ENCODE assay signal across 14 cellular contexts in genomic region chr12:120258323-120258896, GRCh38. TPM values are rescaled to one million over a fixed set of nuclear protein-coding genes. Genes with fewer than 3 reads are reported as not detected.
DNase-seq lines count a peak whose midpoint lies in the region; ATAC-seq and TF ChIP-seq lines count a peak whose summit lies in the region.
"Had no signal": no experiment of that assay in that cellular context is flagged by ENCODE, and none has a peak within 500 bp of the region (broad histone marks: within the 10 kb centered on the region; RNA-seq: fewer than 3 reads in every experiment).

No MANE protein-coding gene starts in this region.

- H3K27ac Mint-ChIP-seq in activated naive CD8-positive, alpha-beta T cell, result peak overlapping the region; percentile 67
- no peak overlapping the region for H3K27ac Mint-ChIP-seq in activated naive CD8-positive, alpha-beta T cell treated with anti-CD3 and anti-CD28 coated beads, Interleukin-2, amount 50 U/mL, for 24 hours
- peak overlapping the region; percentile 76 to 97 (median 88) for H3K27ac Mint-ChIP-seq in naive thymus-derived CD4-positive, alpha-beta T cell
- H3K27ac Mint-ChIP-seq in type B pancreatic cell, result peak overlapping the region; percentile 26
- H3K27ac Mint-ChIP-seq: activated T-helper 2 cell treated with anti-CD3 and anti-CD28 coated beads, Interferon-gamma antibody, Interleukin-2, Interleukin-4, amounts not matched to agents 10 μg/mL and 5 μg/mL and 100 μg/mL, durations not matched to agents 14 hours and 24 hours and 36 hours; memory B cell had no signal

- no peaks in the 10 kb centered on the region for H3K9me3 ChIP-seq in breast epithelium
- no peaks in the 10 kb centered on the region for H3K9me3 ChIP-seq in naive thymus-derived CD4-positive, alpha-beta T cell (ENCODE audit: control insufficient read depth in 2 of 3, low read length in 3 of 3)
- H3K9me3 ChIP-seq: Peyer's patch had no signal

- H3K9me3 Mint-ChIP-seq in activated naive CD8-positive, alpha-beta T cell (ENCODE audit: low read depth), result no peaks in the 10 kb centered on the region
- no peaks in the 10 kb centered on the region for H3K9me3 Mint-ChIP-seq in activated naive CD8-positive, alpha-beta T cell treated with anti-CD3 and anti-CD28 coated beads, Interleukin-2, amount 50 U/mL, for 24 hours
- no peaks in the 10 kb centered on the region for H3K9me3 Mint-ChIP-seq in naive thymus-derived CD4-positive, alpha-beta T cell
- no peaks in the 10 kb centered on the region for H3K9me3 Mint-ChIP-seq in type B pancreatic cell
- H3K9me3 Mint-ChIP-seq: activated T-helper 2 cell treated with anti-CD3 and anti-CD28 coated beads, Interferon-gamma antibody, Interleukin-2, Interleukin-4, amounts not matched to agents 10 μg/mL and 5 μg/mL and 100 μg/mL, durations not matched to agents 14 hours and 24 hours and 36 hours; memory B cell had no signal

- no peak overlapping the region for H3K4me3 ChIP-seq in breast epithelium
- H3K4me3 ChIP-seq in naive thymus-derived CD4-positive, alpha-beta T cell (ENCODE audit: low read length), result no peak overlapping the region
- H3K4me3 ChIP-seq: Peyer's patch had no signal

- no peak for DNase-seq in activated naive CD8-positive, alpha-beta T cell treated with anti-CD3 and anti-CD28 coated beads, Interleukin-2, amount 50 U/mL, for 24 hours
- DNase-seq in breast epithelium (ENCODE audit: low spot score in 2 of 2) (no peak), type B pancreatic cell (ENCODE audit: extremely low spot score, unreplicated experiment) (no peak), NCI-H1105 (lab: John Stamatoyannopoulos, UW) (no peak), cerebellar cortex (ENCODE audit: low spot score) (no peak), hypothalamus (lab: John Stamatoyannopoulos, UW) (no peak)
- no peak for DNase-seq in naive thymus-derived CD4-positive, alpha-beta T cell
- DNase-seq: dermis blood vessel endothelial cell, GDM1, NCI-H2029 treated with DMSO at 0.1 percent for 48 hours, Peyer's patch had no signal

- POLR2A ChIA-PET in naive thymus-derived CD4-positive, alpha-beta T cell (lab: Charles Lee), result interaction anchor here (0.7 to 15.4 kb wide), 8 partner anchors 7 to 65 kb away, joined by 3 to 235 read pairs (median 39); partner anchors contain the start of genes RNU4-1 and RNU4-2

- H3K27me3 Mint-ChIP-seq in activated naive CD8-positive, alpha-beta T cell, result no peaks in the 10 kb centered on the region
- H3K27me3 Mint-ChIP-seq in activated naive CD8-positive, alpha-beta T cell treated with anti-CD3 and anti-CD28 coated beads, Interleukin-2, amount 50 U/mL, for 24 hours, result no peaks in the 10 kb centered on the region
- H3K27me3 Mint-ChIP-seq in naive thymus-derived CD4-positive, alpha-beta T cell, result no peaks in the 10 kb centered on the region
- H3K27me3 Mint-ChIP-seq in type B pancreatic cell, result no peaks in the 10 kb centered on the region

- no peak overlapping the region for H3K4me3 Mint-ChIP-seq in activated naive CD8-positive, alpha-beta T cell
- H3K4me3 Mint-ChIP-seq in activated naive CD8-positive, alpha-beta T cell treated with anti-CD3 and anti-CD28 coated beads, Interleukin-2, amount 50 U/mL, for 24 hours, result no peak overlapping the region
- peak overlapping the region; percentile 6 to 68 (median 52) for H3K4me3 Mint-ChIP-seq in naive thymus-derived CD4-positive, alpha-beta T cell
- no peak overlapping the region for H3K4me3 Mint-ChIP-seq in type B pancreatic cell
- H3K4me3 Mint-ChIP-seq: memory B cell had no signal

- no peaks in the 10 kb centered on the region for H3K36me3 ChIP-seq in breast epithelium
- peaks cover 0 to 12% (median 0%) of the 10 kb centered on the region in 3 experiments for H3K36me3 ChIP-seq in naive thymus-derived CD4-positive, alpha-beta T cell (ENCODE audit: control insufficient read depth in 2 of 3, insufficient read depth in 3 of 3, low read length in 3 of 3)

- TF ChIP-seq POLR2A in breast epithelium (IDR thresholded peaks at IDR 0.05), result no peak

- CTCF ChIA-PET in naive thymus-derived CD4-positive, alpha-beta T cell (lab: Charles Lee), result interaction anchor here (2.2 to 11.2 kb wide), 2 partner anchors 23 to 30 kb away, joined by 7 to 286 read pairs; no protein-coding TSS in a partner anchor

- TF ChIP-seq CTCF in breast epithelium (IDR thresholded peaks at IDR 0.05) (no peak), type B pancreatic cell (conservative IDR thresholded peaks at IDR 0.05) (no peak)

- intact Hi-C loops in breast epithelium (cut with DNase I; ENCODE audit: low total_unique reads), result loop anchor here (10.0 kb wide), 1 partner anchor 1656 kb away; the partner anchor contains the start of gene CFAP251
- intact Hi-C loops in naive thymus-derived CD4-positive, alpha-beta T cell (cut with micrococcal nuclease), result no loop called here

- H3K4me1 Mint-ChIP-seq in activated naive CD8-positive, alpha-beta T cell (ENCODE audit: low read depth), result peaks cover 83% of the 10 kb centered on the region
- H3K4me1 Mint-ChIP-seq in activated naive CD8-positive, alpha-beta T cell treated with anti-CD3 and anti-CD28 coated beads, Interleukin-2, amount 50 U/mL, for 24 hours, result peaks cover 74% of the 10 kb centered on the region
- H3K4me1 Mint-ChIP-seq in naive thymus-derived CD4-positive, alpha-beta T cell, result peaks cover 74 to 98% (median 93%) of the 10 kb centered on the region in 7 donors
- peaks cover 36% of the 10 kb centered on the region for H3K4me1 Mint-ChIP-seq in type B pancreatic cell (ENCODE audit: unreplicated experiment)

- peaks cover 6% of the 10 kb centered on the region for H3K36me3 Mint-ChIP-seq in activated naive CD8-positive, alpha-beta T cell
- peaks cover 10% of the 10 kb centered on the region for H3K36me3 Mint-ChIP-seq in activated naive CD8-positive, alpha-beta T cell treated with anti-CD3 and anti-CD28 coated beads, Interleukin-2, amount 50 U/mL, for 24 hours (ENCODE audit: low read depth)
- peaks cover 6 to 43% (median 15%) of the 10 kb centered on the region in 5 donors for H3K36me3 Mint-ChIP-seq in naive thymus-derived CD4-positive, alpha-beta T cell
- peaks cover 12% of the 10 kb centered on the region for H3K36me3 Mint-ChIP-seq in type B pancreatic cell

- peak overlapping the region; percentile 59 to 94 for H3K27ac ChIP-seq in breast epithelium
- H3K27ac ChIP-seq in naive thymus-derived CD4-positive, alpha-beta T cell (ENCODE audit: low read depth, low read length), result peak overlapping the region; percentile 56

- H3K4me1 ChIP-seq in breast epithelium, result peaks cover 18 to 25% of the 10 kb centered on the region in 2 donors
- H3K4me1 ChIP-seq in naive thymus-derived CD4-positive, alpha-beta T cell (ENCODE audit: control insufficient read depth in 2 of 2, insufficient read depth in 2 of 2, low read length in 2 of 2), result peaks cover 79 to 82% of the 10 kb centered on the region in 2 donors

- no peaks in the 10 kb centered on the region for H3K27me3 ChIP-seq in breast epithelium
- H3K27me3 ChIP-seq in naive thymus-derived CD4-positive, alpha-beta T cell (ENCODE audit: control insufficient read depth in 2 of 2, insufficient read depth in 2 of 2, low read length in 2 of 2), result no peaks in the 10 kb centered on the region
- H3K27me3 ChIP-seq: Peyer's patch had no signal

- ATAC-seq in activated naive CD8-positive, alpha-beta T cell treated with anti-CD3 and anti-CD28 coated beads, Interleukin-2, amount 50 U/mL, for 24 hours, result no peak
- ATAC-seq in naive thymus-derived CD4-positive, alpha-beta T cell, result no peak

RNA-seq across cellular contexts. Expression of gene PXN, which starts 7.1 kb away (rescaled TPM):
- 10 to 100 TPM; 44.8 to 74.1 (median 53.9) TPM for total RNA-seq in breast epithelium
- 100 to 1,000 TPM; 103 to 202 (median 158) TPM for total RNA-seq in naive thymus-derived CD4-positive, alpha-beta T cell
- 100 to 1,000 TPM in 1 of 2 donors, 10 to 100 TPM in 1; 84.3 to 114 TPM for polyA plus RNA-seq in naive thymus-derived CD4-positive, alpha-beta T cell
- total RNA-seq in type B pancreatic cell (ENCODE audit: low replicate concordance), result 60.7 and 127 TPM in 2 replicates

RNA-seq across cellular contexts. Expression of gene RNU4-2, which starts 33.3 kb away (rescaled TPM):
- total RNA-seq in breast epithelium (under 1 TPM; under 0.01 TPM), type B pancreatic cell (ENCODE audit: low replicate concordance) (6,693 and 9,065 TPM in 2 replicates)
- total RNA-seq in naive thymus-derived CD4-positive, alpha-beta T cell, result over 10,000 TPM in 2 of 5 experiments, 1,000 to 10,000 TPM in 3; 3,296 to 19,276 (median 7,985) TPM
- polyA plus RNA-seq in naive thymus-derived CD4-positive, alpha-beta T cell, result not detected

RNA-seq across cellular contexts. Expression of gene RNU4-1, which starts 34.6 kb away (rescaled TPM):
- total RNA-seq in breast epithelium, result under 1 TPM in 2 of 3 donors, not detected in 1; under 0.01 TPM
- total RNA-seq in naive thymus-derived CD4-positive, alpha-beta T cell, result 1,000 to 10,000 TPM in 3 of 5 experiments, 100 to 1,000 TPM in 2; 319 to 3,107 (median 1,510) TPM
- polyA plus RNA-seq in naive thymus-derived CD4-positive, alpha-beta T cell, result not detected
- total RNA-seq in type B pancreatic cell (ENCODE audit: low replicate concordance), result 4,376 and 7,253 TPM in 2 replicates

RNA-seq across cellular contexts. Expression of gene SIRT4, which starts 43.7 kb away (rescaled TPM):
- total RNA-seq in breast epithelium (1 to 10 TPM in 2 of 3 donors, under 1 TPM in 1; 0.98 to 3.1 (median 1.6) TPM), type B pancreatic cell (ENCODE audit: low replicate concordance) (2.0 and 2.7 TPM in 2 replicates)
- 1 to 10 TPM; 1.6 to 6.0 (median 4.0) TPM for total RNA-seq in naive thymus-derived CD4-positive, alpha-beta T cell
- polyA plus RNA-seq in naive thymus-derived CD4-positive, alpha-beta T cell, result 1 to 10 TPM; 3.1 TPM

RNA-seq across cellular contexts. Expression of gene RPLP0, which starts 57.5 kb away (rescaled TPM):
- total RNA-seq in breast epithelium (1,000 to 10,000 TPM; 3,137 to 4,833 (median 3,312) TPM), type B pancreatic cell (ENCODE audit: low replicate concordance) (2,585 and 2,806 TPM in 2 replicates)
- total RNA-seq in naive thymus-derived CD4-positive, alpha-beta T cell, result 1,000 to 10,000 TPM; 1,375 to 2,107 (median 1,573) TPM
- 1,000 to 10,000 TPM; 1,871 to 2,384 TPM for polyA plus RNA-seq in naive thymus-derived CD4-positive, alpha-beta T cell

Comparison
In these comparisons a context has a peak if more than half of its experiments do, and no peak if none do; other contexts are left out.
1. H3K4me3 Mint-ChIP-seq: peak in naive thymus-derived CD4-positive, alpha-beta T cell (10 of 10); none in activated naive CD8-positive, alpha-beta T cell (single experiment), activated naive CD8-positive, alpha-beta T cell treated with anti-CD3 and anti-CD28 coated beads, Interleukin-2, amount 50 U/mL, for 24 hours (single experiment) and type B pancreatic cell (single experiment).
2. RNA of gene RNU4-2, which starts 33.3 kb away (total RNA-seq): 3,296 to 19,276 TPM in naive thymus-derived CD4-positive, alpha-beta T cell and 6,693 to 9,065 TPM in type B pancreatic cell; under 0.01 TPM in breast epithelium; every median in the first group is over 1,000 times any median in the second.
3. RNA of gene RNU4-1, which starts 34.6 kb away (total RNA-seq): 4,376 to 7,253 TPM in type B pancreatic cell and 319 to 3,107 TPM in naive thymus-derived CD4-positive, alpha-beta T cell; under 0.01 TPM in breast epithelium; every median in the first group is over 100 times any median in the second.